ENCODE assay signal across 8 cellular contexts in genomic region chr11:75668508-75669297, GRCh38. TPM values are rescaled to one million over a fixed set of nuclear protein-coding genes. Genes with fewer than 3 reads are reported as not detected.
DNase-seq lines count a peak whose midpoint lies in the region; ATAC-seq, FAIRE-seq and TF ChIP-seq lines count a peak whose summit lies in the region.

TSS of gene MAP6 (minus strand) at chr11:75669038. CDS start at chr11:75668369, 669 bp downstream.

- H3K27me3 Mint-ChIP-seq in CD8-positive, alpha-beta memory T cell = peaks cover 54 to 76% of the 10 kb centered on the region in 2 donors
- peaks cover 80% of the 10 kb centered on the region for H3K27me3 Mint-ChIP-seq in type B pancreatic cell

- no peak for FAIRE-seq in HTR-8/SVneo (lab: Jason Lieb, UNC)

- H3K4me3 Mint-ChIP-seq in CD8-positive, alpha-beta memory T cell = peak within 1 kb of the TSS; percentile 52 to 89 (median 83)
- peak within 1 kb of the TSS; percentile 89 for H3K4me3 Mint-ChIP-seq in type B pancreatic cell

- H3K4me3 ChIP-seq in CD8-positive, alpha-beta memory T cell (ENCODE audit: low read length) = peak within 1 kb of the TSS; percentile 41
- H3K4me3 ChIP-seq in muscle layer of duodenum (ENCODE audit: low read depth in 1 of 2, low read length in 2 of 2) = peak within 1 kb of the TSS; percentile 52 to 69

- TF ChIP-seq CTCF in VCaP (conservative IDR thresholded peaks at IDR 0.05) = peak; percentile 9; the same call in 1 of the 2 replicates
- TF ChIP-seq CTCF in type B pancreatic cell (conservative IDR thresholded peaks at IDR 0.05) = no peak

- peaks cover 32% of the 10 kb centered on the region for H3K27me3 ChIP-seq in CD8-positive, alpha-beta memory T cell (ENCODE audit: insufficient read depth, low read length, poor library complexity, severe bottlenecking)
- H3K27me3 ChIP-seq in muscle layer of duodenum (ENCODE audit: low read depth, low read length) = peaks cover 10% of the 10 kb centered on the region

- H3K9me3 ChIP-seq in CD8-positive, alpha-beta memory T cell (ENCODE audit: low read length) = no peaks in the 10 kb centered on the region
- no peaks in the 10 kb centered on the region for H3K9me3 ChIP-seq in muscle layer of duodenum (ENCODE audit: control insufficient read depth in 1 of 2, low read length in 2 of 2)

- peaks cover 0 to 6% (median 2%) of the 10 kb centered on the region in 5 donors for H3K9me3 Mint-ChIP-seq in CD8-positive, alpha-beta memory T cell
- no peaks in the 10 kb centered on the region for H3K9me3 Mint-ChIP-seq in type B pancreatic cell

- H3K27ac Mint-ChIP-seq in CD8-positive, alpha-beta memory T cell = no peak within 1 kb of the TSS
- H3K27ac Mint-ChIP-seq in type B pancreatic cell = peak within 1 kb of the TSS; percentile 85

- no peak for DNase-seq in CD8-positive, alpha-beta memory T cell
- DNase-seq in HTR-8/SVneo (ENCODE audit: insufficient read length, low spot score) = peak; percentile 29
- DNase-seq in type B pancreatic cell (ENCODE audit: extremely low spot score, unreplicated experiment) = no peak

- peaks cover 8 to 16% (median 12%) of the 10 kb centered on the region in 3 donors for H3K4me1 Mint-ChIP-seq in CD8-positive, alpha-beta memory T cell
- peaks cover 5% of the 10 kb centered on the region for H3K4me1 Mint-ChIP-seq in type B pancreatic cell (ENCODE audit: unreplicated experiment)

- H3K27ac ChIP-seq in CD8-positive, alpha-beta memory T cell (ENCODE audit: low read depth, low read length) = no peak within 1 kb of the TSS
- H3K27ac ChIP-seq in VCaP (peak within 1 kb of the TSS; percentile 64), muscle layer of duodenum (ENCODE audit: low read length) (no peak within 1 kb of the TSS)

- POLR2A ChIA-PET in CD8-positive, alpha-beta memory T cell (lab: Charles Lee) = no interaction called here

- ATAC-seq in esophagus mucosa = peak; percentile 26
- ATAC-seq in GM21381 (IDR thresholded peaks at IDR 0.05; ENCODE audit: unreplicated experiment) = no peak
- ATAC-seq in GM18502 (IDR thresholded peaks at IDR 0.05; ENCODE audit: poor library complexity, unreplicated experiment) = no peak

- H3K4me1 ChIP-seq in CD8-positive, alpha-beta memory T cell (ENCODE audit: insufficient read depth, low read length) = no peaks in the 10 kb centered on the region
- H3K4me1 ChIP-seq in muscle layer of duodenum (ENCODE audit: control insufficient read depth in 1 of 2, insufficient read depth in 2 of 2, low read length in 2 of 2) = peaks cover 0 to 18% of the 10 kb centered on the region in 2 donors

- no peaks in the 10 kb centered on the region for H3K36me3 ChIP-seq in CD8-positive, alpha-beta memory T cell (ENCODE audit: insufficient read depth, low read length)
- no peaks in the 10 kb centered on the region for H3K36me3 ChIP-seq in muscle layer of duodenum (ENCODE audit: control insufficient read depth in 1 of 2, insufficient read depth in 2 of 2, low read length in 2 of 2)

- H3K36me3 Mint-ChIP-seq in CD8-positive, alpha-beta memory T cell = no peaks in the 10 kb centered on the region
- H3K36me3 Mint-ChIP-seq in type B pancreatic cell = no peaks in the 10 kb centered on the region

- CTCF ChIA-PET in CD8-positive, alpha-beta memory T cell (lab: Charles Lee) = no interaction called here

RNA-seq across cellular contexts. Expression of gene MAP6, which starts in this region (rescaled TPM):
- under 1 TPM; 0.07 to 0.16 TPM for total RNA-seq in CD8-positive, alpha-beta memory T cell
- not detected for polyA plus RNA-seq in CD8-positive, alpha-beta memory T cell
- total RNA-seq in esophagus mucosa (0.32 TPM), type B pancreatic cell (ENCODE audit: low replicate concordance) (4.3 and 30.5 TPM in 2 replicates)

Comparison
In these comparisons a context has a peak if more than half of its experiments do, and no peak if none do; other contexts are left out.
1. Peak in ATAC-seq in esophagus mucosa; RNA of the gene not detected or under 1 TPM.